In the genomic region with DNA sequence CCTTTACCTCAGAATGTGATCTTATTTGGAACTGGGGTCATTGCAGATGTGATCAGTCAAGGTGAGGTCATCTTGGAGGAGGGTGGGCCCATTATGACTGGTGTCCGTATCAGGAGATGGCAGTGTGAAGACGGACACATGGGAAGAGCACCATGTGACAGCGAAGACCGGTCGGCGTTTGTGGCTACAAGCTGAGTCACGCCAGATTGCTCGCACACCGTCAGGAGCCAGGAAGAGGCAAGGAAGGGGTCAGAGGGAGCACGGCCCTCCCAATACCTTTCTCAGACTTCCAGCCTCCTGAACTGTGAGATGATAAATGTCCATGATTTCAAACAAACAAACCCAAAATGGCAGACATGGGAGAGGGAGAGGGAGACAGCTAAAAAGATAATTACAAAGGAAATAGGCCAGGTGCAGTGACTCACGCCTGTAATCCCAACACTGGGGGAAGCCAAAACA, we compare ENCODE assay signal across 1 cellular context.
TF ChIP-seq lines count a peak whose summit lies in the region.

No MANE protein-coding gene starts in this region.

TF ChIP-seq in K562, 482 proteins besides CTCF, POLR2A, EP300 and RAD21 (continued from another document and continues in another):
- TF ChIP-seq, protein P1, sequence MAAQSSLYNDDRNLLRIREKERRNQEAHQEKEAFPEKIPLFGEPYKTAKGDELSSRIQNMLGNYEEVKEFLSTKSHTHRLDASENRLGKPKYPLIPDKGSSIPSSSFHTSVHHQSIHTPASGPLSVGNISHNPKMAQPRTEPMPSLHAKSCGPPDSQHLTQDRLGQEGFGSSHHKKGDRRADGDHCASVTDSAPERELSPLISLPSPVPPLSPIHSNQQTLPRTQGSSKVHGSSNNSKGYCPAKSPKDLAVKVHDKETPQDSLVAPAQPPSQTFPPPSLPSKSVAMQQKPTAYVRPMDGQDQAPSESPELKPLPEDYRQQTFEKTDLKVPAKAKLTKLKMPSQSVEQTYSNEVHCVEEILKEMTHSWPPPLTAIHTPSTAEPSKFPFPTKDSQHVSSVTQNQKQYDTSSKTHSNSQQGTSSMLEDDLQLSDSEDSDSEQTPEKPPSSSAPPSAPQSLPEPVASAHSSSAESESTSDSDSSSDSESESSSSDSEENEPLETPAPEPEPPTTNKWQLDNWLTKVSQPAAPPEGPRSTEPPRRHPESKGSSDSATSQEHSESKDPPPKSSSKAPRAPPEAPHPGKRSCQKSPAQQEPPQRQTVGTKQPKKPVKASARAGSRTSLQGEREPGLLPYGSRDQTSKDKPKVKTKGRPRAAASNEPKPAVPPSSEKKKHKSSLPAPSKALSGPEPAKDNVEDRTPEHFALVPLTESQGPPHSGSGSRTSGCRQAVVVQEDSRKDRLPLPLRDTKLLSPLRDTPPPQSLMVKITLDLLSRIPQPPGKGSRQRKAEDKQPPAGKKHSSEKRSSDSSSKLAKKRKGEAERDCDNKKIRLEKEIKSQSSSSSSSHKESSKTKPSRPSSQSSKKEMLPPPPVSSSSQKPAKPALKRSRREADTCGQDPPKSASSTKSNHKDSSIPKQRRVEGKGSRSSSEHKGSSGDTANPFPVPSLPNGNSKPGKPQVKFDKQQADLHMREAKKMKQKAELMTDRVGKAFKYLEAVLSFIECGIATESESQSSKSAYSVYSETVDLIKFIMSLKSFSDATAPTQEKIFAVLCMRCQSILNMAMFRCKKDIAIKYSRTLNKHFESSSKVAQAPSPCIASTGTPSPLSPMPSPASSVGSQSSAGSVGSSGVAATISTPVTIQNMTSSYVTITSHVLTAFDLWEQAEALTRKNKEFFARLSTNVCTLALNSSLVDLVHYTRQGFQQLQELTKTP (IDR thresholded peaks at IDR 0.05; ENCODE audit: low read depth in 1 of 2, partially characterized antibody in 2 of 2): peak in 1 of 2 experiments; percentile 84
- TF ChIP-seq FOS (IDR thresholded peaks at IDR 0.05; ENCODE audit: extremely low read depth, insufficient read length) (peak; percentile 7), SUPT5H (IDR thresholded peaks at IDR 0.05) (peak; percentile 60; the same call in 1 of the 2 replicates), NCOA4 (IDR thresholded peaks at IDR 0.05; ENCODE audit: partially characterized antibody) (peak; percentile 8), ZBTB17 (CRISPR knock-in tag; IDR thresholded peaks at IDR 0.05) (peak; percentile 51; the same call in 1 of the 2 replicates), IFI16 (CRISPR knock-in tag; IDR thresholded peaks at IDR 0.05) (no peak), ADNP (tag; IDR thresholded peaks at IDR 0.05) (0 out of 2 replicates have a peak, but pooled peaks have one; percentile 14), NEUROD1 (IDR thresholded peaks at IDR 0.05; ENCODE audit: borderline replicate concordance, low read depth, low read length, partially characterized antibody) (peak; percentile 47), BCOR (IDR thresholded peaks at IDR 0.05) (0 out of 2 replicates have a peak, but pooled peaks have one; percentile 6), TCFL5 (CRISPR knock-in tag; conservative IDR thresholded peaks at IDR 0.05) (no peak), RNF2 (IDR thresholded peaks at IDR 0.05) (peak; percentile 80), NCOA1 (IDR thresholded peaks at IDR 0.05; ENCODE audit: low read depth) (peak; percentile 39; the same call in 1 of the 2 replicates), CREM (IDR thresholded peaks at IDR 0.05; ENCODE audit: low read depth) (peak; percentile 78), PHTF2 (CRISPR knock-in tag; IDR thresholded peaks at IDR 0.05) (no peak), KAT2B (IDR thresholded peaks at IDR 0.05; ENCODE audit: low read depth, low read length) (no peak), ZNF197 (CRISPR knock-in tag; IDR thresholded peaks at IDR 0.05; ENCODE audit: low read depth) (peak; percentile 45; the same call in 1 of the 2 replicates), JUND (IDR thresholded peaks at IDR 0.05; ENCODE audit: borderline replicate concordance, low read depth, low read length) (peak; percentile 92), JUND (tag; IDR thresholded peaks at IDR 0.05; ENCODE audit: borderline replicate concordance, low read depth, low read length) (peak; percentile 97), TAF9B (IDR thresholded peaks at IDR 0.05; ENCODE audit: partially characterized antibody) (no peak), CREBBP (IDR thresholded peaks at IDR 0.05; ENCODE audit: low read depth, low read length) (no peak), CTBP1 (IDR thresholded peaks at IDR 0.05; ENCODE audit: borderline replicate concordance) (peak; percentile 93), PYGO2 (tag; IDR thresholded peaks at IDR 0.05) (no peak), NFIC (IDR thresholded peaks at IDR 0.05) (peak; percentile 39), SREBF1 (IDR thresholded peaks at IDR 0.05; ENCODE audit: borderline replicate concordance, low read depth, low read length) (peak; percentile 62; the same call in 1 of the 2 replicates), ZKSCAN8 (CRISPR knock-in tag; IDR thresholded peaks at IDR 0.05) (0 out of 2 replicates have a peak, but pooled peaks have one; percentile 32), ARHGAP35 (IDR thresholded peaks at IDR 0.05; ENCODE audit: partially characterized antibody) (no peak), HDAC2 (IDR thresholded peaks at IDR 0.05) (peak; percentile 74), TEAD4 (IDR thresholded peaks at IDR 0.05; ENCODE audit: low read length) (peak; percentile 67; the same call in 1 of the 2 replicates), TEAD4 (CRISPR knock-in tag; IDR thresholded peaks at IDR 0.05; ENCODE audit: borderline replicate concordance) (no peak), SIN3A (IDR thresholded peaks at IDR 0.05; ENCODE audit: borderline replicate concordance in 2 of 2, control insufficient read depth in 1 of 2, low read depth in 2 of 2, low read length in 2 of 2) (no peak), ARNT (IDR thresholded peaks at IDR 0.05) (peak in 1 of 2 experiments; percentile 77; a peak in 2 of 4 replicates), ZNF830 (CRISPR knock-in tag; IDR thresholded peaks at IDR 0.05) (no peak), JUN (IDR thresholded peaks at IDR 0.05; ENCODE audit: borderline replicate concordance, low read depth, low read length) (peak; percentile 90), JUN (CRISPR knock-in tag; IDR thresholded peaks at IDR 0.05; ENCODE audit: borderline replicate concordance) (no peak), SMARCC2 (IDR thresholded peaks at IDR 0.05; ENCODE audit: low read depth) (peak; percentile 54; the same call in 1 of the 2 replicates), ERF (CRISPR knock-in tag; IDR thresholded peaks at IDR 0.05) (no peak), DIDO1 (tag; IDR thresholded peaks at IDR 0.05; ENCODE audit: low read depth) (no peak)
- TF ChIP-seq, protein P2, sequence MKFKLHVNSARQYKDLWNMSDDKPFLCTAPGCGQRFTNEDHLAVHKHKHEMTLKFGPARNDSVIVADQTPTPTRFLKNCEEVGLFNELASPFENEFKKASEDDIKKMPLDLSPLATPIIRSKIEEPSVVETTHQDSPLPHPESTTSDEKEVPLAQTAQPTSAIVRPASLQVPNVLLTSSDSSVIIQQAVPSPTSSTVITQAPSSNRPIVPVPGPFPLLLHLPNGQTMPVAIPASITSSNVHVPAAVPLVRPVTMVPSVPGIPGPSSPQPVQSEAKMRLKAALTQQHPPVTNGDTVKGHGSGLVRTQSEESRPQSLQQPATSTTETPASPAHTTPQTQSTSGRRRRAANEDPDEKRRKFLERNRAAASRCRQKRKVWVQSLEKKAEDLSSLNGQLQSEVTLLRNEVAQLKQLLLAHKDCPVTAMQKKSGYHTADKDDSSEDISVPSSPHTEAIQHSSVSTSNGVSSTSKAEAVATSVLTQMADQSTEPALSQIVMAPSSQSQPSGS (CRISPR knock-in tag; IDR thresholded peaks at IDR 0.05): no peak
- TF ChIP-seq, protein P3, sequence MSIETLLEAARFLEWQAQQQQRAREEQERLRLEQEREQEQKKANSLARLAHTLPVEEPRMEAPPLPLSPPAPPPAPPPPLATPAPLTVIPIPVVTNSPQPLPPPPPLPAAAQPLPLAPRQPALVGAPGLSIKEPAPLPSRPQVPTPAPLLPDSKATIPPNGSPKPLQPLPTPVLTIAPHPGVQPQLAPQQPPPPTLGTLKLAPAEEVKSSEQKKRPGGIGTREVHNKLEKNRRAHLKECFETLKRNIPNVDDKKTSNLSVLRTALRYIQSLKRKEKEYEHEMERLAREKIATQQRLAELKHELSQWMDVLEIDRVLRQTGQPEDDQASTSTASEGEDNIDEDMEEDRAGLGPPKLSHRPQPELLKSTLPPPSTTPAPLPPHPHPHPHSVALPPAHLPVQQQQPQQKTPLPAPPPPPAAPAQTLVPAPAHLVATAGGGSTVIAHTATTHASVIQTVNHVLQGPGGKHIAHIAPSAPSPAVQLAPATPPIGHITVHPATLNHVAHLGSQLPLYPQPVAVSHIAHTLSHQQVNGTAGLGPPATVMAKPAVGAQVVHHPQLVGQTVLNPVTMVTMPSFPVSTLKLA (conservative IDR thresholded peaks at IDR 0.05): peak; percentile 86 to 94
- TF ChIP-seq, protein P4, sequence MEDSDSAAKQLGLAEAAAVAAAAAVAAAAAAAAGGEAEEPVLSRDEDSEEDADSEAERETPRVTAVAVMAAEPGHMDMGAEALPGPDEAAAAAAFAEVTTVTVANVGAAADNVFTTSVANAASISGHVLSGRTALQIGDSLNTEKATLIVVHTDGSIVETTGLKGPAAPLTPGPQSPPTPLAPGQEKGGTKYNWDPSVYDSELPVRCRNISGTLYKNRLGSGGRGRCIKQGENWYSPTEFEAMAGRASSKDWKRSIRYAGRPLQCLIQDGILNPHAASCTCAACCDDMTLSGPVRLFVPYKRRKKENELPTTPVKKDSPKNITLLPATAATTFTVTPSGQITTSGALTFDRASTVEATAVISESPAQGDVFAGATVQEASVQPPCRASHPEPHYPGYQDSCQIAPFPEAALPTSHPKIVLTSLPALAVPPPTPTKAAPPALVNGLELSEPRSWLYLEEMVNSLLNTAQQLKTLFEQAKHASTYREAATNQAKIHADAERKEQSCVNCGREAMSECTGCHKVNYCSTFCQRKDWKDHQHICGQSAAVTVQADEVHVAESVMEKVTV (CRISPR knock-in tag; IDR thresholded peaks at IDR 0.05): no peak
- TF ChIP-seq, protein P5, sequence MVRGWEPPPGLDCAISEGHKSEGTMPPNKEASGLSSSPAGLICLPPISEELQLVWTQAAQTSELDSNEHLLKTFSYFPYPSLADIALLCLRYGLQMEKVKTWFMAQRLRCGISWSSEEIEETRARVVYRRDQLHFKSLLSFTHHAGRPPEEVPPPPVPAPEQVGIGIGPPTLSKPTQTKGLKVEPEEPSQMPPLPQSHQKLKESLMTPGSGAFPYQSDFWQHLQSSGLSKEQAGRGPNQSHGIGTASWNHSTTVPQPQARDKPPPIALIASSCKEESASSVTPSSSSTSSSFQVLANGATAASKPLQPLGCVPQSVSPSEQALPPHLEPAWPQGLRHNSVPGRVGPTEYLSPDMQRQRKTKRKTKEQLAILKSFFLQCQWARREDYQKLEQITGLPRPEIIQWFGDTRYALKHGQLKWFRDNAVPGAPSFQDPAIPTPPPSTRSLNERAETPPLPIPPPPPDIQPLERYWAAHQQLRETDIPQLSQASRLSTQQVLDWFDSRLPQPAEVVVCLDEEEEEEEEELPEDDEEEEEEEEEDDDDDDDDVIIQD (CRISPR knock-in tag; IDR thresholded peaks at IDR 0.05): no peak
- TF ChIP-seq, protein P6, sequence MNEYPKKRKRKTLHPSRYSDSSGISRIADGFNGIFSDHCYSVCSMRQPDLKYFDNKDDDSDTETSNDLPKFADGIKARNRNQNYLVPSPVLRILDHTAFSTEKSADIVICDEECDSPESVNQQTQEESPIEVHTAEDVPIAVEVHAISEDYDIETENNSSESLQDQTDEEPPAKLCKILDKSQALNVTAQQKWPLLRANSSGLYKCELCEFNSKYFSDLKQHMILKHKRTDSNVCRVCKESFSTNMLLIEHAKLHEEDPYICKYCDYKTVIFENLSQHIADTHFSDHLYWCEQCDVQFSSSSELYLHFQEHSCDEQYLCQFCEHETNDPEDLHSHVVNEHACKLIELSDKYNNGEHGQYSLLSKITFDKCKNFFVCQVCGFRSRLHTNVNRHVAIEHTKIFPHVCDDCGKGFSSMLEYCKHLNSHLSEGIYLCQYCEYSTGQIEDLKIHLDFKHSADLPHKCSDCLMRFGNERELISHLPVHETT (CRISPR knock-in tag; conservative IDR thresholded peaks at IDR 0.05 in 1 of 2, IDR thresholded peaks at IDR 0.05 in 1 of 2): peak in 1 of 2 experiments; percentile 59; a peak in 2 of 4 replicates
- TF ChIP-seq, protein P7, sequence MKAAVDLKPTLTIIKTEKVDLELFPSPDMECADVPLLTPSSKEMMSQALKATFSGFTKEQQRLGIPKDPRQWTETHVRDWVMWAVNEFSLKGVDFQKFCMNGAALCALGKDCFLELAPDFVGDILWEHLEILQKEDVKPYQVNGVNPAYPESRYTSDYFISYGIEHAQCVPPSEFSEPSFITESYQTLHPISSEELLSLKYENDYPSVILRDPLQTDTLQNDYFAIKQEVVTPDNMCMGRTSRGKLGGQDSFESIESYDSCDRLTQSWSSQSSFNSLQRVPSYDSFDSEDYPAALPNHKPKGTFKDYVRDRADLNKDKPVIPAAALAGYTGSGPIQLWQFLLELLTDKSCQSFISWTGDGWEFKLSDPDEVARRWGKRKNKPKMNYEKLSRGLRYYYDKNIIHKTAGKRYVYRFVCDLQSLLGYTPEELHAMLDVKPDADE (conservative IDR thresholded peaks at IDR 0.05; ENCODE audit: control insufficient read depth, low read depth, low read length): no peak
- TF ChIP-seq, protein P8, sequence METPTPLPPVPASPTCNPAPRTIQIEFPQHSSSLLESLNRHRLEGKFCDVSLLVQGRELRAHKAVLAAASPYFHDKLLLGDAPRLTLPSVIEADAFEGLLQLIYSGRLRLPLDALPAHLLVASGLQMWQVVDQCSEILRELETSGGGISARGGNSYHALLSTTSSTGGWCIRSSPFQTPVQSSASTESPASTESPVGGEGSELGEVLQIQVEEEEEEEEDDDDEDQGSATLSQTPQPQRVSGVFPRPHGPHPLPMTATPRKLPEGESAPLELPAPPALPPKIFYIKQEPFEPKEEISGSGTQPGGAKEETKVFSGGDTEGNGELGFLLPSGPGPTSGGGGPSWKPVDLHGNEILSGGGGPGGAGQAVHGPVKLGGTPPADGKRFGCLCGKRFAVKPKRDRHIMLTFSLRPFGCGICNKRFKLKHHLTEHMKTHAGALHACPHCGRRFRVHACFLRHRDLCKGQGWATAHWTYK (CRISPR knock-in tag; IDR thresholded peaks at IDR 0.05): 0 out of 2 replicates have a peak, but pooled peaks have one; percentile 51
- TF ChIP-seq, protein P9, sequence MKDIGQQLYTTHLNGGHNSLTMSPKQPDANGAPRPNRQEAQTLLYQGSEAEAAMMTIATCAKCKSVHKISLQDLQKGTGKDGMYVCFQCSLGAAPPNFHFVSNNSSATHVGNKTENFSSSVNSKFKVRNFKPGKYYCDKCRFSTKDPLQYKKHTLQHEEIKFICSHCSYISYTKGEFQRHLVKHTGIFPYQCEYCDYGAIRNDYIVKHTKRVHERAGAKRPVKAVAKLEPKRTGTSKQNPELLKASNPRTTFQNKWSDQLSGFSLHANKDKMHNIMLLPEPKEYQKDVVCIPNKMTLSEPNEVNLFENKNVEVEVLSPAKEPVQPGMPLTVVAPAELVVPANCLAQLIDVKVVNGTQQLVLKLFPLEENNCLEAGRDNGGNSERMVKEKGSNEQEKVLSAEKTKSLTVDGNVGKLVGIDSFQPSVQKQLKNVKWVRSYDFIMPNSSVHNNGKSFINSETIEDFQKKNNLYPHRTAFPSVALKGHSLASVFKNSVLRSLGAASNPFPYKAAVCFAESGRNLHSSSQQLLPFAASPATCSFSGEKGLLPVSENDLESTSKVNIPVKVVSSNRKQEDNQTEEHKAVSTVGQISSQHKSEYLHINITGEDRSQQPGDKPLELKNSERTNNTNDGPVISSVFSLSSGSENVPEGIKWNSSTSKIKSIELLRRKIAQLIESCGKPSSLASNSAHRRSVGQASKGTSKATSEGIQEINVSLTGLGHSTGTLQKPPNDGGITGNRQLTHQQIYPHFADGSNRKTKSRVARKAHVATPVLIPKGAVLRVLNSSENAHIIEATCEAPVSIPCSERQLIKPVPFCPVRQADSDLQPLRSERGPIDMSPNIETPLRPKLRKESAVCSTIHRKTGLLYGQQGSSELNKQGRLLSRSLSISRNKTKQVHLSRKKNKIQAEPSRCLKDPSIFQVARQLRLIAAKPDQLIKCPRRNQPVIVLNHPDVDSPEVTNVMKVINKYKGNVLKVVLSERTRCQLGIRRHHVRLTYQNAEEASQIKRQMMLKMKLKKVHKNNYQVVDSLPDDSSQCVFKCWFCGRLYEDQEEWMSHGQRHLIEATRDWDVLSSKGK (CRISPR knock-in tag; IDR thresholded peaks at IDR 0.05): no peak
